Comparison of ENCODE assay signal across 22 cellular contexts in genomic region chr16:49483251-49483650, GRCh38.
"Had no signal": no experiment of that assay in that cellular context is flagged by ENCODE, and none has a peak within 500 bp of the region (broad histone marks: within the 10 kb centered on the region; RNA-seq: fewer than 3 reads in every experiment).

No MANE protein-coding gene starts in this region.

- H3K4me1 Mint-ChIP-seq: neural progenitor cell; stimulated activated effector memory CD8-positive, alpha-beta T cell treated with anti-CD3 and anti-CD28 coated beads, Interleukin-12 subunit alpha, Interleukin-12 subunit beta, amount 100 ng/mL, for 72 hours had no signal

- H3K27ac Mint-ChIP-seq: activated B cell treated with CpG ODN at 0.5 μM for 24 hours; activated CD4-positive, alpha-beta memory T cell treated with anti-CD3 and anti-CD28 coated beads for 36 hours; activated naive CD4-positive, alpha-beta T cell treated with anti-CD3 and anti-CD28 coated beads, Interleukin-2, amount 50 U/mL, for 24 hours; dendritic cell treated with granulocyte-macrophage colony-stimulating factor and Interleukin-4, amounts not matched to agents 40 ng/mL and 50 ng/mL, for 4 days; neural progenitor cell; stimulated activated effector memory CD8-positive, alpha-beta T cell treated with anti-CD3 and anti-CD28 coated beads, Interleukin-12 subunit alpha, Interleukin-12 subunit beta, amount 100 ng/mL, for 72 hours; T-helper 1 cell treated with Interleukin-12 subunit alpha and Interleukin-12 subunit beta and Interleukin-4 antibody, amounts not matched to agents 30 μg/mL and 1 μg/mL, for 36 hours; type B pancreatic cell had no signal

- H3K4me3 Mint-ChIP-seq: activated CD4-positive, alpha-beta memory T cell treated with anti-CD3 and anti-CD28 coated beads for 36 hours; activated naive CD4-positive, alpha-beta T cell treated with anti-CD3 and anti-CD28 coated beads, Interleukin-2, amount 50 U/mL, for 24 hours; dendritic cell treated with granulocyte-macrophage colony-stimulating factor and Interleukin-4, amounts not matched to agents 40 ng/mL and 50 ng/mL, for 4 days; neural progenitor cell; stimulated activated effector memory CD8-positive, alpha-beta T cell treated with anti-CD3 and anti-CD28 coated beads, Interleukin-12 subunit alpha, Interleukin-12 subunit beta, amount 100 ng/mL, for 72 hours; T-helper 1 cell treated with Interleukin-12 subunit alpha and Interleukin-12 subunit beta and Interleukin-4 antibody, amounts not matched to agents 30 μg/mL and 1 μg/mL, for 36 hours; type B pancreatic cell had no signal

- H3K36me3 Mint-ChIP-seq: activated CD4-positive, alpha-beta memory T cell treated with anti-CD3 and anti-CD28 coated beads for 36 hours; activated naive CD4-positive, alpha-beta T cell treated with anti-CD3 and anti-CD28 coated beads, Interleukin-2, amount 50 U/mL, for 24 hours; naive B cell; stimulated activated effector memory CD8-positive, alpha-beta T cell treated with anti-CD3 and anti-CD28 coated beads, Interleukin-12 subunit alpha, Interleukin-12 subunit beta, amount 100 ng/mL, for 72 hours; type B pancreatic cell had no signal

- H3K4me1 ChIP-seq: neural progenitor cell, prostate gland had no signal

- ATAC-seq: body of pancreas, left cardiac atrium had no signal

- H3K27ac ChIP-seq: body of pancreas, cardiac muscle cell, heart right ventricle, neural progenitor cell, prostate gland, stomach had no signal

- H3K9me3 ChIP-seq: body of pancreas, prostate gland, stomach had no signal

- H3K36me3 ChIP-seq: cardiac muscle cell, heart right ventricle, neural progenitor cell, prostate gland, stomach had no signal

- DNase-seq: activated B cell treated with CpG ODN at 0.5 μM for 24 hours; activated CD4-positive, alpha-beta memory T cell treated with anti-CD3 and anti-CD28 coated beads for 36 hours; activated CD4-positive, alpha-beta T cell treated with anti-CD3 and anti-CD28 coated beads for 48 hours; activated gamma-delta T cell; anterior cingulate cortex; body of pancreas; effector CD4-positive, alpha-beta T cell; heart right ventricle; islet precursor cell; left cardiac atrium; mesenchymal stem cell; naive B cell; stimulated activated CD4-positive, alpha-beta T cell treated with anti-CD3 and anti-CD28 coated beads, Interleukin-2, amount 100 ng/mL, for 24 hours; stomach had no signal

- H3K9me3 Mint-ChIP-seq: activated B cell treated with CpG ODN at 0.5 μM for 24 hours; activated CD4-positive, alpha-beta memory T cell treated with anti-CD3 and anti-CD28 coated beads for 36 hours; activated naive CD4-positive, alpha-beta T cell treated with anti-CD3 and anti-CD28 coated beads, Interleukin-2, amount 50 U/mL, for 24 hours; dendritic cell treated with granulocyte-macrophage colony-stimulating factor and Interleukin-4, amounts not matched to agents 40 ng/mL and 50 ng/mL, for 4 days; stimulated activated effector memory CD8-positive, alpha-beta T cell treated with anti-CD3 and anti-CD28 coated beads, Interleukin-12 subunit alpha, Interleukin-12 subunit beta, amount 100 ng/mL, for 72 hours; T-helper 1 cell treated with Interleukin-12 subunit alpha and Interleukin-12 subunit beta and Interleukin-4 antibody, amounts not matched to agents 30 μg/mL and 1 μg/mL, for 36 hours; type B pancreatic cell had no signal

- H3K4me3 ChIP-seq: body of pancreas, cardiac muscle cell, neural progenitor cell, prostate gland had no signal

- H3K27me3 ChIP-seq: body of pancreas had no signal

- H3K27me3 Mint-ChIP-seq: activated CD4-positive, alpha-beta memory T cell treated with anti-CD3 and anti-CD28 coated beads for 36 hours; activated naive CD4-positive, alpha-beta T cell treated with anti-CD3 and anti-CD28 coated beads, Interleukin-2, amount 50 U/mL, for 24 hours had no signal
